ENCODE assay signal across 20 cellular contexts in genomic region chr15:25407950-25408349, GRCh38. TPM values are rescaled to one million over a fixed set of nuclear protein-coding genes. Genes with fewer than 3 reads are reported as not detected.
A peak's percentile ranks its signal among the peaks of the same experiment; 100 is the strongest.
DNase-seq lines count a peak whose midpoint lies in the region; ATAC-seq, FAIRE-seq and TF ChIP-seq lines count a peak whose summit lies in the region.
"Had no signal": no experiment of that assay in that cellular context is flagged by ENCODE, and none has a peak within 500 bp of the region (broad histone marks: within the 10 kb centered on the region; RNA-seq: fewer than 3 reads in every experiment).

No MANE protein-coding gene starts in this region.

- H2AFZ ChIP-seq in GM23338 (no peak overlapping the region), GM12878 (ENCODE audit: control insufficient read depth, low read depth, low read length) (no peak overlapping the region)

- H3K27ac ChIP-seq in GM23338 (ENCODE audit: low read depth) (no peak overlapping the region), GM12878 (ENCODE audit: control insufficient read depth, insufficient read depth) (no peak overlapping the region), gastrocnemius medialis (peak overlapping the region; percentile 52 to 70 (median 58)), suprapubic skin (no peak overlapping the region)
- H3K27ac ChIP-seq: RWPE1 had no signal

- peak; percentile 23 for FAIRE-seq in GM12878 (lab: Jason Lieb, UNC)

- H3K4me1 ChIP-seq in GM23338 (ENCODE audit: insufficient read depth) (peaks cover 45% of the 10 kb centered on the region), GM12878 (ENCODE audit: control insufficient read depth, insufficient read depth, low read length) (no peaks in the 10 kb centered on the region), gastrocnemius medialis (peaks cover 45 to 56% of the 10 kb centered on the region in 2 donors), suprapubic skin (peaks cover 48% of the 10 kb centered on the region)
- H3K4me1 ChIP-seq: HAP-1 had no signal

- no peaks in the 10 kb centered on the region for H3F3A ChIP-seq in GM23338 (replicated peaks; ENCODE audit: low read depth)

- H3K36me3 Mint-ChIP-seq in GM23338 (ENCODE audit: low read depth) = peaks cover 26% of the 10 kb centered on the region; the same call in 2 of the 3 replicates

- DNase-seq in GM23338 (ENCODE audit: low spot score) (no peak), GM12878 (ENCODE audit: low read depth, low spot score) (no peak), left lobe of liver (ENCODE audit: low spot score) (no peak), gastrocnemius medialis (no peak), suprapubic skin (ENCODE audit: low spot score in 2 of 2) (no peak), sciatic nerve (ENCODE audit: low spot score) (no peak)
- DNase-seq: AML-193, DMS 273 treated with DMSO at 0.1 percent for 48 hours, GDM1, KBM-7, MV-4-11, NCI-H1417, NCI-H187 treated with DMSO at 0.1 percent for 48 hours, NCI-H2227 treated with DMSO at 0.1 percent for 48 hours, NCI-H524, NCI-H82, PC-3 had no signal

- no peak for TF ChIP-seq POLR2A in GM12878 (IDR thresholded peaks at IDR 0.05; ENCODE audit: low read depth, low read length)
- no peak for TF ChIP-seq POLR2A in gastrocnemius medialis (IDR thresholded peaks at IDR 0.05)
- TF ChIP-seq POLR2A in suprapubic skin (IDR thresholded peaks at IDR 0.05) = no peak

- TF ChIP-seq RAD21 in GM12878 (IDR thresholded peaks at IDR 0.05; ENCODE audit: insufficient read depth, low read depth, low read length) = no peak

- no peak overlapping the region for H3K9ac ChIP-seq in GM12878 (ENCODE audit: control insufficient read depth, insufficient read depth, low read length)

- RAD21 ChIA-PET in GM12878 (lab: Charles Lee; ENCODE audit: unreplicated experiment) = interaction anchor here (1.0 to 2.4 kb wide), 3 partner anchors 9 to 41 kb away, joined by 3 to 8 read pairs (median 5); no protein-coding TSS in a partner anchor

- TF ChIP-seq CTCF in GM23338 (conservative IDR thresholded peaks at IDR 0.05; ENCODE audit: low read depth in 2 of 2) (no peak), GM12878 (IDR thresholded peaks at IDR 0.05 in 2 of 3, conservative IDR thresholded peaks at IDR 0.05 in 1 of 3; ENCODE audit: control insufficient read depth in 2 of 3, extremely low read depth in 1 of 3, insufficient read depth in 1 of 3, low read depth in 3 of 3, low read length in 3 of 3) (no peak), gastrocnemius medialis (IDR thresholded peaks at IDR 0.05 in 4 of 5, conservative IDR thresholded peaks at IDR 0.05 in 1 of 5) (no peak), suprapubic skin (IDR thresholded peaks at IDR 0.05) (no peak)

- H3K27ac Mint-ChIP-seq in GM23338 = peak overlapping the region; percentile 16; the same call in 1 of the 2 replicates

- H3K27me3 ChIP-seq in GM23338 (ENCODE audit: insufficient read depth) (no peaks in the 10 kb centered on the region), GM12878 (replicated peaks in 1 of 2; ENCODE audit: control insufficient read depth in 2 of 2, insufficient read depth in 2 of 2, low read length in 1 of 2) (no peaks in the 10 kb centered on the region), gastrocnemius medialis (no peaks in the 10 kb centered on the region), suprapubic skin (no peaks in the 10 kb centered on the region)

- H3K4me3 Mint-ChIP-seq in GM23338 = no peak overlapping the region

- no peak for ATAC-seq in GM23338
- peak; percentile 40 for ATAC-seq in GM12878
- ATAC-seq in left lobe of liver = peak; percentile 26
- ATAC-seq in gastrocnemius medialis = peak in 1 of 2 donors; percentile 68
- no peak for ATAC-seq in HG02642 (IDR thresholded peaks at IDR 0.05; ENCODE audit: poor library complexity, unreplicated experiment)
- ATAC-seq in sciatic nerve = no peak

- H3K4me3 ChIP-seq in GM23338 (no peak overlapping the region), GM12878 (no peak overlapping the region), gastrocnemius medialis (no peak overlapping the region), suprapubic skin (no peak overlapping the region)
- H3K4me3 ChIP-seq: HAP-1 had no signal

- H3K27me3 Mint-ChIP-seq in GM23338 (ENCODE audit: insufficient read depth, low read depth, poor library complexity) = peaks cover 4% of the 10 kb centered on the region

- H3K9me3 Mint-ChIP-seq in GM23338 = no peaks in the 10 kb centered on the region

- CTCF ChIA-PET in GM12878 (lab: Yijun Ruan, JAX) = no interaction called here

- H3K4me1 Mint-ChIP-seq in GM23338 = peaks cover 35% of the 10 kb centered on the region

- H3K36me3 ChIP-seq in GM23338 (ENCODE audit: insufficient read depth) (no peaks in the 10 kb centered on the region), GM12878 (ENCODE audit: control insufficient read depth in 2 of 2, insufficient read depth in 2 of 2, low read length in 1 of 2) (peaks cover 1 to 21% of the 10 kb centered on the region in 2 experiments; a peak in 3 of 4 replicates), gastrocnemius medialis (peaks cover 0 to 23% of the 10 kb centered on the region in 2 donors), suprapubic skin (peaks cover 11% of the 10 kb centered on the region)

- BruUV-seq in GM12878 (replicated peaks; lab: Mats Ljungman, UMichigan) = no TSS peak

- H3K79me2 ChIP-seq in GM23338 (replicated peaks; ENCODE audit: insufficient read depth) (peaks cover 95% of the 10 kb centered on the region), GM12878 (ENCODE audit: control insufficient read depth, insufficient read depth, low read length) (peaks cover 33% of the 10 kb centered on the region)

- intact Hi-C loops in GM12878 (cut with micrococcal nuclease; ENCODE audit: unreplicated experiment) (no loop called here), gastrocnemius medialis (cut with DNase I; ENCODE audit: low total_unique reads) (no loop called here), sciatic nerve (cut with DNase I) (no loop called here)

- WGBS in GM12878 (ENCODE audit: insufficient coverage, insufficient replicate concordance, low lambda C conversion rate, missing lambda C conversion rate) = 77% methylated on average over 4 of the region's 4 CpGs
- 67% methylated on average over 3 of the region's 4 CpGs for WGBS in suprapubic skin

- SMC1A ChIA-PET in GM12878 (lab: Charles Lee; ENCODE audit: uncharacterized antibody, unreplicated experiment) = interaction anchor here (0.7 to 2.6 kb wide), 5 partner anchors 9 to 32 kb away, joined by 3 to 16 read pairs (median 3); no protein-coding TSS in a partner anchor

- in situ Hi-C loops in GM12878 (cut with MboI) (no loop called here), gastrocnemius medialis (cut with MboI; ENCODE audit: low sequenced_read_pairs in 4 of 4) (no loop called here)

- H4K20me1 ChIP-seq in GM23338 (replicated peaks; ENCODE audit: insufficient read depth) = peaks cover 29% of the 10 kb centered on the region
- H4K20me1 ChIP-seq in GM12878 (ENCODE audit: control insufficient read depth, insufficient read depth) = no peaks in the 10 kb centered on the region

- H3K4me2 ChIP-seq in GM23338 (no peak overlapping the region), GM12878 (ENCODE audit: control insufficient read depth, insufficient read depth) (no peak overlapping the region)

- TF ChIP-seq EP300 in GM12878 (IDR thresholded peaks at IDR 0.05; ENCODE audit: borderline replicate concordance in 1 of 2, control insufficient read depth in 1 of 2, low read depth in 2 of 2, low read length in 2 of 2) (no peak), suprapubic skin (IDR thresholded peaks at IDR 0.05) (no peak)

- H3K9me3 ChIP-seq in GM12878 (replicated peaks; ENCODE audit: control insufficient read depth, insufficient read depth, low read length) = peaks cover 12% of the 10 kb centered on the region
- no peaks in the 10 kb centered on the region for H3K9me3 ChIP-seq in gastrocnemius medialis
- no peaks in the 10 kb centered on the region for H3K9me3 ChIP-seq in suprapubic skin
- H3K9me3 ChIP-seq: HAP-1 had no signal

- no peaks in the 10 kb centered on the region for H3K9me2 ChIP-seq in GM23338 (ENCODE audit: insufficient read depth)

- POLR2A ChIA-PET in GM12878 (lab: Charles Lee) = interaction anchor here (0.8 to 1.2 kb wide), 2 partner anchors 10 to 42 kb away, joined by 3 to 4 read pairs; no protein-coding TSS in a partner anchor

TF ChIP-seq in GM23338, 12 proteins besides CTCF, POLR2A, EP300 and RAD21:
- no peak for TF ChIP-seq STAT1 (IDR thresholded peaks at IDR 0.05; ENCODE audit: unreplicated experiment)

TF ChIP-seq in GM12878, 131 proteins besides CTCF, POLR2A, EP300 and RAD21:
- no peak for TF ChIP-seq ETV6 (conservative IDR thresholded peaks at IDR 0.05 in 1 of 2, IDR thresholded peaks at IDR 0.05 in 1 of 2; ENCODE audit: borderline replicate concordance in 1 of 2, low read depth in 1 of 2)
- TF ChIP-seq YY1 (IDR thresholded peaks at IDR 0.05; ENCODE audit: low read depth, low read length) = no peak
- no peak for TF ChIP-seq IKZF1 (conservative IDR thresholded peaks at IDR 0.05)
- no peak for TF ChIP-seq CBX3 (IDR thresholded peaks at IDR 0.05; ENCODE audit: borderline replicate concordance, low read depth)
- peak; percentile 44; the same call in 1 of the 2 replicates for TF ChIP-seq NR2F1 (conservative IDR thresholded peaks at IDR 0.05)

RNA-seq across cellular contexts. Expression of gene UBE3A, which starts 30.9 kb away (rescaled TPM):
- 85.1 and 96.1 TPM in 2 replicates for total RNA-seq in GM23338 (2014; rRNA removed; shearing (Covaris generic))
- polyA plus RNA-seq in GM23338 (2016; fragmentation: Nextera tagmentation; extraction: Ambion mirVana) (145 and 150 TPM in 2 replicates), GM12878 (2011; rRNA removed) (65.9 and 85.7 TPM in 2 replicates), GM12878 (2014; fragmentation: Illumina TruSeq; extraction: Trizol) (50.8 and 63.8 TPM in 2 replicates), GM12878 (2014; fragmentation: Nextera tagmentation; extraction: Ambion mirVana) (10 to 100 TPM; 32.9 to 51.5 TPM), GM12878 (2014; rRNA removed) (27.1 and 29.4 TPM in 2 replicates), GM12878 (2016; fragmentation: Nextera tagmentation; extraction: Ambion mirVana) (10 to 100 TPM; 72.1 to 73.0 TPM)
- total RNA-seq in GM12878 (2013; cell fraction: nucleolus; rRNA removed) = 330 and 336 TPM in 2 replicates
- total RNA-seq in GM12878 (2014; rRNA removed) (41.7 and 51.0 TPM in 2 replicates), GM12878 (2014; rRNA removed; fragmentation: Illumina TruSeq; extraction: Trizol) (69.2 and 75.7 TPM in 2 replicates), GM12878 (2021) (82.9 and 88.5 TPM in 2 replicates), left lobe of liver (49.8 TPM), gastrocnemius medialis (100 to 1,000 TPM; 107 to 154 (median 130) TPM), suprapubic skin (100 to 1,000 TPM in 1 of 4 donors, 10 to 100 TPM in 3; 64.0 to 100 (median 85.0) TPM), sciatic nerve (117 TPM)
- 17.9 TPM for polyA plus RNA-seq in GM12878 (2011; ENCODE audit: low read depth)
- 21.0 and 25.6 TPM in 2 replicates for polyA plus RNA-seq in GM12878 (2011; cell fraction: cytosol; rRNA removed)
- 36.6 and 43.5 TPM in 2 replicates for polyA plus RNA-seq in GM12878 (2011; cell fraction: nucleus; rRNA removed)
- polyA plus RNA-seq in GM12878 (2012) = 22.0 and 29.7 TPM in 2 replicates
- 118 and 138 TPM in 2 replicates for polyA minus RNA-seq in GM12878 (2011; rRNA and poly(A)+ RNA removed)
- 47.2 and 55.4 TPM in 2 replicates for polyA minus RNA-seq in GM12878 (2011; cell fraction: cytosol; rRNA and poly(A)+ RNA removed)
- polyA minus RNA-seq in GM12878 (2011; cell fraction: nucleus; rRNA and poly(A)+ RNA removed) = 93.9 and 169 TPM in 2 replicates

Comparison
In these comparisons a context has a peak if more than half of its experiments do, and no peak if none do; other contexts are left out.
1. ATAC-seq: peak in GM12878 (single experiment) and left lobe of liver (single experiment); none in GM23338 (single experiment), HG02642 (single experiment) and sciatic nerve (single experiment).
2. H3K27ac ChIP-seq: peak in gastrocnemius medialis (4 of 4); none in GM23338 (single experiment), GM12878 (single experiment) and suprapubic skin (single experiment).